In the genomic region with DNA sequence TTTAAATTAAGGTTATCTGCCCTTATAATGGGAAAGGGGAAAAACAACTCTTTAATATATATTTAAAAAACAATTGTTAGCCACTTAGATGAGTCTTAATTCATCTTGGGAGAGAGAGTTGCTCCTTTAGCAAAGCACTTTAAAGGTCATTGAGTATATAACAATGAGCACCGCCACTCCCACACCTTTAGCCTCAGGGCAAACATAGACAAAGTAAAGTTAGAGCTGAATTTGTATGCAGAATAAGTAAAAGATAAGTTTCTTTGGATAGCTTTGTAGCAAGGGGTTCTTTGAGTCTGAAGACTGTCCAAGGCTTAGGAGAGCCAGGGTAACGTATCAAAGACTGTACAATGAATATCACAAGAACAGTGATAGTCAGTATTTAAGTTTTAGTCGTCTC, we compare ENCODE assay signal across 12 cellular contexts.
A peak's percentile ranks its signal among the peaks of the same experiment; 100 is the strongest.
DNase-seq lines count a peak whose midpoint lies in the region; ATAC-seq and TF ChIP-seq lines count a peak whose summit lies in the region.
"Had no signal": no experiment of that assay in that cellular context is flagged by ENCODE, and none has a peak within 500 bp of the region (broad histone marks: within the 10 kb centered on the region; RNA-seq: fewer than 3 reads in every experiment).

No MANE protein-coding gene starts in this region.

- H3K4me2 ChIP-seq in GM23338, result no peak overlapping the region
- H3K4me2 ChIP-seq: BLaER1 had no signal

- H3K9ac ChIP-seq in NT2/D1 (ENCODE audit: insufficient read length, low read depth), result no peak overlapping the region
- H3K9ac ChIP-seq: BLaER1 had no signal

- no peak overlapping the region for H3K27ac Mint-ChIP-seq in GM23338
- H3K27ac Mint-ChIP-seq: CD8-positive, alpha-beta memory T cell; H9 had no signal

- H3K36me3 ChIP-seq in GM23338 (ENCODE audit: insufficient read depth), result no peaks in the 10 kb centered on the region
- H3K36me3 ChIP-seq in NT2/D1 (ENCODE audit: insufficient read depth, insufficient read length, low read length), result no peaks in the 10 kb centered on the region
- H3K36me3 ChIP-seq: BLaER1 had no signal

- H3K36me3 Mint-ChIP-seq in GM23338 (ENCODE audit: low read depth), result no peaks in the 10 kb centered on the region
- H3K36me3 Mint-ChIP-seq: CD8-positive, alpha-beta memory T cell had no signal

- TF ChIP-seq CTCF in GM23338 (conservative IDR thresholded peaks at IDR 0.05; ENCODE audit: low read depth in 2 of 2) (no peak), epithelial cell of esophagus (IDR thresholded peaks at IDR 0.05; ENCODE audit: insufficient read depth, low read depth, low read length, missing control alignments) (no peak), lower leg skin (IDR thresholded peaks at IDR 0.05) (no peak), omental fat pad (IDR thresholded peaks at IDR 0.05) (no peak)

- no peak for TF ChIP-seq POLR2A in lower leg skin (IDR thresholded peaks at IDR 0.05)

- DNase-seq in GM23338 (ENCODE audit: low spot score), result peak; percentile 37
- DNase-seq in NT2/D1 (ENCODE audit: low read depth, low spot score), result peak; percentile 42
- DNase-seq in epithelial cell of esophagus (ENCODE audit: low read depth), result peak; percentile 44
- DNase-seq in lower leg skin (ENCODE audit: low spot score in 2 of 2), result no peak
- DNase-seq in LoVo (ENCODE audit: low spot score), result no peak
- no peak for DNase-seq in omental fat pad (ENCODE audit: low spot score)
- DNase-seq in stimulated activated naive CD4-positive, alpha-beta T cell (lab: John Stamatoyannopoulos, UW), result no peak
- DNase-seq: CD8-positive, alpha-beta memory T cell; DMS53; GOT3; H9 had no signal

- H3K9me2 ChIP-seq in GM23338 (ENCODE audit: insufficient read depth), result no peaks in the 10 kb centered on the region

- no peaks in the 10 kb centered on the region for H3K9me3 Mint-ChIP-seq in GM23338
- H3K9me3 Mint-ChIP-seq: H9 had no signal

- no peaks in the 10 kb centered on the region for H3K27me3 Mint-ChIP-seq in GM23338 (ENCODE audit: insufficient read depth, low read depth, poor library complexity)
- H3K27me3 Mint-ChIP-seq: CD8-positive, alpha-beta memory T cell had no signal

- no peak overlapping the region for H2AFZ ChIP-seq in GM23338

- no peak overlapping the region for H3K4me3 Mint-ChIP-seq in GM23338
- H3K4me3 Mint-ChIP-seq: CD8-positive, alpha-beta memory T cell; H9 had no signal

- peaks cover 7% of the 10 kb centered on the region for H3K4me1 ChIP-seq in GM23338 (ENCODE audit: insufficient read depth)
- H3K4me1 ChIP-seq in NT2/D1 (ENCODE audit: insufficient read depth, insufficient read length), result no peaks in the 10 kb centered on the region
- H3K4me1 ChIP-seq: BLaER1 had no signal

- H3K27me3 ChIP-seq in GM23338 (ENCODE audit: insufficient read depth), result no peaks in the 10 kb centered on the region
- H3K27me3 ChIP-seq in NT2/D1 (ENCODE audit: insufficient read depth, insufficient read length), result no peaks in the 10 kb centered on the region
- H3K27me3 ChIP-seq: BLaER1 had no signal

- H3K4me3 ChIP-seq in GM23338, result no peak overlapping the region
- no peak overlapping the region for H3K4me3 ChIP-seq in NT2/D1 (ENCODE audit: insufficient read length, low read depth)
- no peak overlapping the region for H3K4me3 ChIP-seq in epithelial cell of esophagus (ENCODE audit: low read length)
- no peak overlapping the region for H3K4me3 ChIP-seq in lower leg skin (ENCODE audit: low read depth, poor library complexity, severe bottlenecking)
- H3K4me3 ChIP-seq: BLaER1 had no signal

- H3K4me1 Mint-ChIP-seq in GM23338, result no peaks in the 10 kb centered on the region
- H3K4me1 Mint-ChIP-seq: CD8-positive, alpha-beta memory T cell had no signal

- ATAC-seq in GM23338 (peak; percentile 38; the same call in 2 of the 3 replicates), omental fat pad (ENCODE audit: low FRiP score) (no peak)

- H3F3A ChIP-seq in GM23338 (replicated peaks; ENCODE audit: low read depth), result no peaks in the 10 kb centered on the region

- no peak overlapping the region for H3K27ac ChIP-seq in GM23338 (ENCODE audit: low read depth)
- H3K27ac ChIP-seq: BLaER1 had no signal

- no peaks in the 10 kb centered on the region; the same call in 1 of the 2 replicates for H3K9me3 ChIP-seq in NT2/D1 (ENCODE audit: insufficient read depth, low read length)
- H3K9me3 ChIP-seq: BLaER1 had no signal

- 70 to 76% methylated on average over 3 of the region's 3 CpGs for WGBS in lower leg skin, 2 donors

- intact Hi-C loops in lower leg skin (cut with DNase I; ENCODE audit: low total_unique reads), result no loop called here

- H4K20me1 ChIP-seq in GM23338 (replicated peaks; ENCODE audit: insufficient read depth), result no peaks in the 10 kb centered on the region
- H4K20me1 ChIP-seq: BLaER1 had no signal

- H3K79me2 ChIP-seq in GM23338 (replicated peaks; ENCODE audit: insufficient read depth), result no peaks in the 10 kb centered on the region

TF ChIP-seq in GM23338, 12 proteins besides CTCF, POLR2A, EP300 and RAD21 (continues in another document):
- TF ChIP-seq, protein P1, sequence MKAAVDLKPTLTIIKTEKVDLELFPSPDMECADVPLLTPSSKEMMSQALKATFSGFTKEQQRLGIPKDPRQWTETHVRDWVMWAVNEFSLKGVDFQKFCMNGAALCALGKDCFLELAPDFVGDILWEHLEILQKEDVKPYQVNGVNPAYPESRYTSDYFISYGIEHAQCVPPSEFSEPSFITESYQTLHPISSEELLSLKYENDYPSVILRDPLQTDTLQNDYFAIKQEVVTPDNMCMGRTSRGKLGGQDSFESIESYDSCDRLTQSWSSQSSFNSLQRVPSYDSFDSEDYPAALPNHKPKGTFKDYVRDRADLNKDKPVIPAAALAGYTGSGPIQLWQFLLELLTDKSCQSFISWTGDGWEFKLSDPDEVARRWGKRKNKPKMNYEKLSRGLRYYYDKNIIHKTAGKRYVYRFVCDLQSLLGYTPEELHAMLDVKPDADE (IDR thresholded peaks at IDR 0.05), result no peak
- TF ChIP-seq POLR2AphosphoS5 (IDR thresholded peaks at IDR 0.05; ENCODE audit: low read depth), result no peak
- no peak for TF ChIP-seq CREB1 (CRISPR knock-in tag; IDR thresholded peaks at IDR 0.05; ENCODE audit: low read depth)
- no peak for TF ChIP-seq EZH2phosphoT487 (IDR thresholded peaks at IDR 0.05; ENCODE audit: unreplicated experiment)
- no peak for TF ChIP-seq ZNF331 (CRISPR knock-in tag; IDR thresholded peaks at IDR 0.05; ENCODE audit: low read depth)
- no peak for TF ChIP-seq STAT1 (IDR thresholded peaks at IDR 0.05; ENCODE audit: unreplicated experiment)
- TF ChIP-seq EZH2 (IDR thresholded peaks at IDR 0.05; ENCODE audit: low read depth, unreplicated experiment), result no peak
- TF ChIP-seq, protein P2, sequence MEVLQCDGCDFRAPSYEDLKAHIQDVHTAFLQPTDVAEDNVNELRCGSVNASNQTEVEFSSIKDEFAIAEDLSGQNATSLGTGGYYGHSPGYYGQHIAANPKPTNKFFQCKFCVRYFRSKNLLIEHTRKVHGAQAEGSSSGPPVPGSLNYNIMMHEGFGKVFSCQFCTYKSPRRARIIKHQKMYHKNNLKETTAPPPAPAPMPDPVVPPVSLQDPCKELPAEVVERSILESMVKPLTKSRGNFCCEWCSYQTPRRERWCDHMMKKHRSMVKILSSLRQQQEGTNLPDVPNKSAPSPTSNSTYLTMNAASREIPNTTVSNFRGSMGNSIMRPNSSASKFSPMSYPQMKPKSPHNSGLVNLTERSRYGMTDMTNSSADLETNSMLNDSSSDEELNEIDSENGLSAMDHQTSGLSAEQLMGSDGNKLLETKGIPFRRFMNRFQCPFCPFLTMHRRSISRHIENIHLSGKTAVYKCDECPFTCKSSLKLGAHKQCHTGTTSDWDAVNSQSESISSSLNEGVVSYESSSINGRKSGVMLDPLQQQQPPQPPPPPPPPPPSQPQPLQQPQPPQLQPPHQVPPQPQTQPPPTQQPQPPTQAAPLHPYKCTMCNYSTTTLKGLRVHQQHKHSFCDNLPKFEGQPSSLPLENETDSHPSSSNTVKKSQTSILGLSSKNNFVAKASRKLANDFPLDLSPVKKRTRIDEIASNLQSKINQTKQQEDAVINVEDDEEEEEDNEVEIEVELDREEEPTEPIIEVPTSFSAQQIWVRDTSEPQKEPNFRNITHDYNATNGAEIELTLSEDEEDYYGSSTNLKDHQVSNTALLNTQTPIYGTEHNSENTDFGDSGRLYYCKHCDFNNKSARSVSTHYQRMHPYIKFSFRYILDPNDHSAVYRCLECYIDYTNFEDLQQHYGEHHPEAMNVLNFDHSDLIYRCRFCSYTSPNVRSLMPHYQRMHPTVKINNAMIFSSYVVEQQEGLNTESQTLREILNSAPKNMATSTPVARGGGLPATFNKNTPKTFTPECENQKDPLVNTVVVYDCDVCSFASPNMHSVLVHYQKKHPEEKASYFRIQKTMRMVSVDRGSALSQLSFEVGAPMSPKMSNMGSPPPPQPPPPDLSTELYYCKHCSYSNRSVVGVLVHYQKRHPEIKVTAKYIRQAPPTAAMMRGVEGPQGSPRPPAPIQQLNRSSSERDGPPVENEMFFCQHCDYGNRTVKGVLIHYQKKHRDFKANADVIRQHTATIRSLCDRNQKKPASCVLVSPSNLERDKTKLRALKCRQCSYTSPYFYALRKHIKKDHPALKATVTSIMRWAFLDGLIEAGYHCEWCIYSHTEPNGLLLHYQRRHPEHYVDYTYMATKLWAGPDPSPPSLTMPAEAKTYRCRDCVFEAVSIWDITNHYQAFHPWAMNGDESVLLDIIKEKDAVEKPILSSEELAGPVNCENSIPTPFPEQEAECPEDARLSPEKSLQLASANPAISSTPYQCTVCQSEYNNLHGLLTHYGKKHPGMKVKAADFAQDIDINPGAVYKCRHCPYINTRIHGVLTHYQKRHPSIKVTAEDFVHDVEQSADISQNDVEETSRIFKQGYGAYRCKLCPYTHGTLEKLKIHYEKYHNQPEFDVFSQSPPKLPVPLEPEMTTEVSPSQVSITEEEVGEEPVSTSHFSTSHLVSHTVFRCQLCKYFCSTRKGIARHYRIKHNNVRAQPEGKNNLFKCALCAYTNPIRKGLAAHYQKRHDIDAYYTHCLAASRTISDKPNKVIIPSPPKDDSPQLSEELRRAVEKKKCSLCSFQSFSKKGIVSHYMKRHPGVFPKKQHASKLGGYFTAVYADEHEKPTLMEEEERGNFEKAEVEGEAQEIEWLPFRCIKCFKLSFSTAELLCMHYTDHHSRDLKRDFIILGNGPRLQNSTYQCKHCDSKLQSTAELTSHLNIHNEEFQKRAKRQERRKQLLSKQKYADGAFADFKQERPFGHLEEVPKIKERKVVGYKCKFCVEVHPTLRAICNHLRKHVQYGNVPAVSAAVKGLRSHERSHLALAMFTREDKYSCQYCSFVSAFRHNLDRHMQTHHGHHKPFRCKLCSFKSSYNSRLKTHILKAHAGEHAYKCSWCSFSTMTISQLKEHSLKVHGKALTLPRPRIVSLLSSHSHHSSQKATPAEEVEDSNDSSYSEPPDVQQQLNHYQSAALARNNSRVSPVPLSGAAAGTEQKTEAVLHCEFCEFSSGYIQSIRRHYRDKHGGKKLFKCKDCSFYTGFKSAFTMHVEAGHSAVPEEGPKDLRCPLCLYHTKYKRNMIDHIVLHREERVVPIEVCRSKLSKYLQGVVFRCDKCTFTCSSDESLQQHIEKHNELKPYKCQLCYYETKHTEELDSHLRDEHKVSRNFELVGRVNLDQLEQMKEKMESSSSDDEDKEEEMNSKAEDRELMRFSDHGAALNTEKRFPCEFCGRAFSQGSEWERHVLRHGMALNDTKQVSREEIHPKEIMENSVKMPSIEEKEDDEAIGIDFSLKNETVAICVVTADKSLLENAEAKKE (CRISPR knock-in tag; IDR thresholded peaks at IDR 0.05), result no peak
- TF ChIP-seq JUNB (IDR thresholded peaks at IDR 0.05; ENCODE audit: unreplicated experiment), result no peak

Comparison
In these comparisons a context has a peak if more than half of its experiments do, and no peak if none do; other contexts are left out.
1. DNase-seq: peak in GM23338 (single experiment), NT2/D1 (single experiment) and epithelial cell of esophagus (single experiment); none in lower leg skin (0 of 2), LoVo (single experiment), omental fat pad (single experiment) and stimulated activated naive CD4-positive, alpha-beta T cell (0 of 6).